In the genomic region with DNA sequence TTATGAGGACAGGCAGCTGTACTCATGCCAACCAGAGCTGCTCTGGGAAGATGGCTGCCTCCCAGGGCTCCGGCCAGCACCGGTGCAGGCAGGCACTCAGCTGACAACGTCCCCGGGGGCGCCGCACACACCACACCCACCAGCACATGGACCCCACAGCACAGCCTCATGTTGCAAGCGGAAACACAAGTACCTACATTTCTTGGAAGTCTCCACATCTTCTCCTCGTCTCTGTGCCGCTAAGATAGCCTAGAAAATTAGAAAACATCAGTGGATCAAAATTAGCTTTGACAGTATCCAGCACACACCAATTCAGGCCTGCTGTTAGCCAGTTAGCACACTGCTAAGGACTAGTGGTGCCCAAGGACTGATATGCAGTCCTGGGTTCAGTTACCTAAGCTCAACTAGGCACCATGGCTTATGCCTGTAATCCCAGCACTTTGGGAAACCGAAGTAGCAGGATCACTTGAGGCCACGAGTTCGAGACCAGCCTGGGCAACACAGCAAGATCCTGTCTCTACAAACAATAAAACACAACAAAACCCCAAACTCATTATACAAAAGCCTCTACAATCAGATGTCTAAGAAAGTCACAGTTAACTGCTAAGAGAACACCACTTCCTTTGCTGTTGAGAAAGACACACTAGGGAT, we compare ENCODE assay signal across 19 cellular contexts. TPM values are rescaled to one million over a fixed set of nuclear protein-coding genes. Genes with fewer than 3 reads are reported as not detected.
DNase-seq lines count a peak whose midpoint lies in the region; ATAC-seq and TF ChIP-seq lines count a peak whose summit lies in the region.
"Had no signal": no experiment of that assay in that cellular context is flagged by ENCODE, and none has a peak within 500 bp of the region (broad histone marks: within the 10 kb centered on the region; RNA-seq: fewer than 3 reads in every experiment).

No MANE protein-coding gene starts in this region.

- H3K36me3 ChIP-seq in DND-41 (ENCODE audit: insufficient read depth, low read length) = peaks cover 37% of the 10 kb centered on the region
- H3K36me3 ChIP-seq in right lobe of liver = peaks cover 3 to 28% (median 15%) of the 10 kb centered on the region in 4 donors

- H3K27me3 Mint-ChIP-seq in WTC11 (ENCODE audit: low read depth) = peaks cover 7% of the 10 kb centered on the region

- H3K4me3 ChIP-seq in DND-41 (ENCODE audit: low read depth in 1 of 2, low read length in 2 of 2) (no peak overlapping the region), right lobe of liver (no peak overlapping the region)
- H3K4me3 ChIP-seq: upper lobe of right lung had no signal

- POLR2A ChIA-PET in WTC11 (lab: Charles Lee) = no interaction called here

- 0 out of 2 replicates have a peak overlapping the region, but pooled peaks have one; percentile 26 for H3K27ac ChIP-seq in DND-41 (ENCODE audit: low read length)
- H3K27ac ChIP-seq in right lobe of liver = peak overlapping the region in 1 of 3 donors; percentile 49
- H3K27ac ChIP-seq: upper lobe of right lung had no signal

- no peak overlapping the region for H3K27ac Mint-ChIP-seq in WTC11
- H3K27ac Mint-ChIP-seq: stimulated activated effector memory CD8-positive, alpha-beta T cell treated with anti-CD3 and anti-CD28 coated beads, Interleukin-12 subunit alpha, Interleukin-12 subunit beta, amount 100 ng/mL, for 72 hours had no signal

- H3K36me3 Mint-ChIP-seq in WTC11 = peaks cover 34% of the 10 kb centered on the region

- H3K4me1 ChIP-seq in DND-41 (ENCODE audit: insufficient read depth, low read length) (peaks cover 28% of the 10 kb centered on the region), right lobe of liver (peaks cover 0 to 44% (median 23%) of the 10 kb centered on the region in 4 donors)

- peaks cover 20% of the 10 kb centered on the region for H4K20me1 ChIP-seq in DND-41 (ENCODE audit: insufficient read depth, low read length)

- H3K4me1 Mint-ChIP-seq in WTC11 = peaks cover 4% of the 10 kb centered on the region

- TF ChIP-seq POLR2A in right lobe of liver (IDR thresholded peaks at IDR 0.05) = no peak

- peaks cover 35% of the 10 kb centered on the region for H3K79me2 ChIP-seq in DND-41 (ENCODE audit: insufficient read depth, low read length)

- H3K4me3 Mint-ChIP-seq in WTC11 = no peak overlapping the region

- DNase-seq in DND-41 = no peak
- no peak for DNase-seq in WTC11 (ENCODE audit: low spot score)
- peak in 2 of 3 donors; percentile 18 to 52 for DNase-seq in right lobe of liver
- DNase-seq in activated gamma-delta T cell (lab: John Stamatoyannopoulos, UW) = no peak
- no peak for DNase-seq in COLO668 (lab: John Stamatoyannopoulos, UW; ENCODE audit: unreplicated experiment)
- no peak for DNase-seq in activated effector memory CD4-positive, alpha-beta T cell treated with Interleukin-2 at 50 U/mL for 16 hours
- DNase-seq: activated CD4-positive, alpha-beta T cell treated with anti-CD3 and anti-CD28 coated beads, Interleukin-2, amount 50 U/mL, for 48 hours; activated naive CD4-positive, alpha-beta T cell treated with Interleukin-2 at 50 U/mL for 16 hours; caudate nucleus; COR-L47; foreskin melanocyte; NCI-H1417 treated with DMSO at 0.1 percent for 48 hours; NCI-H226; occipital lobe; SHP77 treated with DMSO at 0.1 percent for 48 hours; T-helper 9 cell; upper lobe of right lung had no signal

- H3K9me3 ChIP-seq in DND-41 (ENCODE audit: insufficient read depth, low read length, severe bottlenecking) (no peaks in the 10 kb centered on the region), right lobe of liver (no peaks in the 10 kb centered on the region)
- H3K9me3 ChIP-seq: upper lobe of right lung had no signal

- peaks cover 13% of the 10 kb centered on the region for H3K9me3 Mint-ChIP-seq in WTC11
- H3K9me3 Mint-ChIP-seq: stimulated activated effector memory CD8-positive, alpha-beta T cell treated with anti-CD3 and anti-CD28 coated beads, Interleukin-12 subunit alpha, Interleukin-12 subunit beta, amount 100 ng/mL, for 72 hours had no signal

- WGBS in right lobe of liver (ENCODE audit: insufficient coverage, low coverage, low lambda C conversion rate, missing lambda C conversion rate) = 56% methylated on average over 9 of the region's 12 CpGs

- no peak overlapping the region for H3K9ac ChIP-seq in DND-41 (ENCODE audit: low read depth, low read length)

- intact Hi-C loops in right lobe of liver (cut with DNase I) = no loop called here

- H3K27me3 ChIP-seq in DND-41 (ENCODE audit: insufficient read depth, low read length, poor library complexity) (no peaks in the 10 kb centered on the region), right lobe of liver (no peaks in the 10 kb centered on the region)
- H3K27me3 ChIP-seq: upper lobe of right lung had no signal

- TF ChIP-seq CTCF in DND-41 (IDR thresholded peaks at IDR 0.05; ENCODE audit: borderline replicate concordance, extremely low read depth, low read length, poor library complexity, severe bottlenecking) = no peak
- TF ChIP-seq CTCF in WTC11 (IDR thresholded peaks at IDR 0.05) = no peak
- no peak for TF ChIP-seq CTCF in right lobe of liver (IDR thresholded peaks at IDR 0.05)

- ATAC-seq in DND-41 (ENCODE audit: insufficient read depth, low read depth) = no peak
- ATAC-seq in WTC11 = no peak
- ATAC-seq in right lobe of liver = no peak
- ATAC-seq: HCT116; stimulated activated effector memory CD8-positive, alpha-beta T cell treated with anti-CD3 and anti-CD28 coated beads, Interleukin-12 subunit alpha, Interleukin-12 subunit beta, amount 100 ng/mL, for 72 hours; upper lobe of right lung had no signal

- H3K4me2 ChIP-seq in DND-41 (ENCODE audit: insufficient read depth, low read length) = no peak overlapping the region; the same call in 1 of the 2 replicates

- CTCF ChIA-PET in WTC11 (lab: Charles Lee) = no interaction called here

- H2AFZ ChIP-seq in DND-41 (ENCODE audit: low read depth, low read length) = no peak overlapping the region

TF ChIP-seq in WTC11, 78 proteins besides CTCF, POLR2A, EP300 and RAD21:
- TF ChIP-seq ZNF121 (CRISPR knock-in tag; IDR thresholded peaks at IDR 0.05) = peak; percentile 75; the same call in 1 of the 2 replicates
- TF ChIP-seq FOXK1 (CRISPR knock-in tag; IDR thresholded peaks at IDR 0.05) = no peak

RNA-seq across cellular contexts. Expression of a gene that starts 2.4 kb away (rescaled TPM):
- 312 to 334 TPM (median 328 TPM) in 3 replicates for total RNA-seq in WTC11 (2021)
- total RNA-seq in right lobe of liver = 100 to 1,000 TPM; 216 to 486 (median 227) TPM

RNA-seq across cellular contexts. Expression of a gene that starts 11.6 kb away (rescaled TPM):
- total RNA-seq in WTC11 (2021) (6.7 to 12.1 TPM (median 10.9 TPM) in 3 replicates), right lobe of liver (10 to 100 TPM in 4 of 6 experiments, 1 to 10 TPM in 2; 5.7 to 27.9 (median 22.5) TPM)

RNA-seq across cellular contexts. Expression of a gene that starts 14.5 kb away (rescaled TPM):
- 138 to 176 TPM (median 173 TPM) in 3 replicates for total RNA-seq in WTC11 (2021)
- 10 to 100 TPM; 30.5 to 66.6 (median 49.3) TPM for total RNA-seq in right lobe of liver

RNA-seq across cellular contexts. Expression of a gene that starts 21.5 kb away (rescaled TPM):
- total RNA-seq in WTC11 (2021) (1.6 to 1.7 TPM (median 1.6 TPM) in 3 replicates), right lobe of liver (1 to 10 TPM; 1.7 to 2.8 (median 2.6) TPM)

RNA-seq across cellular contexts. Expression of a gene that starts 22.6 kb away (rescaled TPM):
- total RNA-seq in WTC11 (2021) (55.0 to 62.5 TPM (median 61.3 TPM) in 3 replicates), right lobe of liver (1 to 10 TPM; 5.8 to 8.8 (median 7.1) TPM)

Comparison
In these comparisons a context has a peak if more than half of its experiments do, and no peak if none do; other contexts are left out.
1. DNase-seq: peak in right lobe of liver (2 of 3); none in DND-41 (single experiment), WTC11 (single experiment), activated gamma-delta T cell (single experiment), COLO668 (single experiment) and activated effector memory CD4-positive, alpha-beta T cell treated with Interleukin-2 at 50 U/mL for 16 hours (single experiment).